Comparison of ENCODE assay signal across 23 cellular contexts in genomic region chr2:200649724-200650123, GRCh38.
"Had no signal": no experiment of that assay in that cellular context is flagged by ENCODE, and none has a peak within 500 bp of the region (broad histone marks: within the 10 kb centered on the region; RNA-seq: fewer than 3 reads in every experiment).

No MANE protein-coding gene starts in this region.

- H3K36me3 ChIP-seq: brain microvascular endothelial cell, sigmoid colon, spleen, vagina had no signal

- H3K4me3 ChIP-seq: dorsolateral prefrontal cortex, sigmoid colon, spleen, suprapubic skin, vagina had no signal

- H3K4me1 Mint-ChIP-seq: activated B cell treated with CpG ODN at 0.5 μM for 24 hours; activated CD4-positive, alpha-beta memory T cell treated with anti-CD3 and anti-CD28 coated beads, Interleukin-2, amount 10 ng/mL, durations not matched to agents 7 days and 5 days; naive thymus-derived CD4-positive, alpha-beta T cell; T-cell had no signal

- H3K4me1 ChIP-seq: sigmoid colon, spleen, suprapubic skin, vagina had no signal

- H3K27ac ChIP-seq: brain microvascular endothelial cell, dorsolateral prefrontal cortex, sigmoid colon, spleen, suprapubic skin, vagina had no signal

- ATAC-seq: naive thymus-derived CD4-positive, alpha-beta T cell; T-cell had no signal

- H3K4me3 Mint-ChIP-seq: activated B cell treated with CpG ODN at 0.5 μM for 24 hours; activated CD4-positive, alpha-beta memory T cell treated with anti-CD3 and anti-CD28 coated beads, Interleukin-2, amount 10 ng/mL, durations not matched to agents 7 days and 5 days; activated naive CD4-positive, alpha-beta T cell treated with anti-CD3 and anti-CD28 coated beads for 36 hours; activated T-cell treated with anti-CD3 and anti-CD28 coated beads, Interleukin-2, amount 50 U/mL, for 24 hours; naive thymus-derived CD4-positive, alpha-beta T cell; T-cell had no signal

- H3K36me3 Mint-ChIP-seq: T-cell had no signal

- H3K9me3 Mint-ChIP-seq: activated B cell treated with CpG ODN at 0.5 μM for 24 hours; activated CD4-positive, alpha-beta memory T cell treated with anti-CD3 and anti-CD28 coated beads, Interleukin-2, amount 10 ng/mL, durations not matched to agents 7 days and 5 days; activated naive CD4-positive, alpha-beta T cell treated with anti-CD3 and anti-CD28 coated beads for 36 hours; activated T-cell treated with anti-CD3 and anti-CD28 coated beads, Interleukin-2, amount 50 U/mL, for 24 hours; activated T-helper 2 cell treated with anti-CD3 and anti-CD28 coated beads, Interferon-gamma antibody, Interleukin-2, Interleukin-4, amounts not matched to agents 10 μg/mL and 5 μg/mL and 100 μg/mL, durations not matched to agents 14 hours and 24 hours and 36 hours; T-cell had no signal

- H3K27ac Mint-ChIP-seq: activated B cell treated with CpG ODN at 0.5 μM for 24 hours; activated CD4-positive, alpha-beta memory T cell treated with anti-CD3 and anti-CD28 coated beads, Interleukin-2, amount 10 ng/mL, durations not matched to agents 7 days and 5 days; activated naive CD4-positive, alpha-beta T cell treated with anti-CD3 and anti-CD28 coated beads for 36 hours; activated T-cell treated with anti-CD3 and anti-CD28 coated beads, Interleukin-2, amount 50 U/mL, for 24 hours; activated T-helper 2 cell treated with anti-CD3 and anti-CD28 coated beads, Interferon-gamma antibody, Interleukin-2, Interleukin-4, amounts not matched to agents 10 μg/mL and 5 μg/mL and 100 μg/mL, durations not matched to agents 14 hours and 24 hours and 36 hours; naive thymus-derived CD4-positive, alpha-beta T cell; T-cell had no signal

- DNase-seq: activated B cell treated with CpG ODN at 0.5 μM for 24 hours; activated CD4-positive, alpha-beta memory T cell treated with anti-CD3 and anti-CD28 coated beads, Interleukin-2, amount 10 ng/mL, durations not matched to agents 7 days and 5 days; activated CD4-positive, alpha-beta T cell treated with anti-CD3 and anti-CD28 coated beads for 4 hours; activated naive CD4-positive, alpha-beta T cell treated with anti-CD3 and anti-CD28 coated beads for 36 hours; activated T-cell treated with anti-CD3 and anti-CD28 coated beads, Interleukin-2, amount 50 U/mL, for 24 hours; aorta; brain microvascular endothelial cell; central memory CD4-positive, alpha-beta T cell; dorsolateral prefrontal cortex; foreskin melanocyte; glutamatergic neuron; hypothalamus; naive thymus-derived CD4-positive, alpha-beta T cell; nucleus accumbens; sigmoid colon; spleen; stimulated activated naive CD4-positive, alpha-beta T cell treated with Interleukin-2 at 50 U/mL for 16 hours; T-cell; T-helper 9 cell; trophoblast cell had no signal

- H3K9me3 ChIP-seq: sigmoid colon, spleen, suprapubic skin, vagina had no signal

- H3K27me3 ChIP-seq: brain microvascular endothelial cell, sigmoid colon, suprapubic skin, vagina had no signal
